ENCODE assay signal across 12 cellular contexts in genomic region chr10:73941300-73941699, GRCh38. TPM values are rescaled to one million over a fixed set of nuclear protein-coding genes. Genes with fewer than 3 reads are reported as not detected.
DNase-seq lines count a peak whose midpoint lies in the region; ATAC-seq and TF ChIP-seq lines count a peak whose summit lies in the region.
"Had no signal": no experiment of that assay in that cellular context is flagged by ENCODE, and none has a peak within 500 bp of the region (broad histone marks: within the 10 kb centered on the region; RNA-seq: fewer than 3 reads in every experiment).

No MANE protein-coding gene starts in this region.

- H3K27me3 Mint-ChIP-seq in central memory CD8-positive, alpha-beta T cell: no peaks in the 10 kb centered on the region
- H3K27me3 Mint-ChIP-seq in natural killer cell treated with Interleukin-12 subunit alpha and Interleukin-12 subunit beta and Interleukin-15 and Interleukin-18, amount 100 ng/mL, for 72 hours: no peaks in the 10 kb centered on the region

- TF ChIP-seq CTCF in heart right ventricle (IDR thresholded peaks at IDR 0.05): no peak
- TF ChIP-seq CTCF in right atrium auricular region (IDR thresholded peaks at IDR 0.05): no peak
- TF ChIP-seq CTCF in uterus (IDR thresholded peaks at IDR 0.05): no peak

- no peaks in the 10 kb centered on the region for H3K36me3 ChIP-seq in heart right ventricle
- H3K36me3 ChIP-seq in right atrium auricular region: no peaks in the 10 kb centered on the region
- no peaks in the 10 kb centered on the region for H3K36me3 ChIP-seq in uterus
- H3K36me3 ChIP-seq: cardiac muscle cell had no signal

- 88 to 99% methylated on average over 2 of the region's 2 CpGs for WGBS in heart right ventricle, 2 donors

- H3K4me3 ChIP-seq in heart right ventricle (peak overlapping the region in 1 of 10 donors; percentile 19), right atrium auricular region (no peak overlapping the region), uterus (no peak overlapping the region)
- H3K4me3 ChIP-seq: cardiac muscle cell, lung had no signal

- H3K27me3 ChIP-seq in heart right ventricle (no peaks in the 10 kb centered on the region), right atrium auricular region (no peaks in the 10 kb centered on the region), uterus (no peaks in the 10 kb centered on the region)
- H3K27me3 ChIP-seq: cardiac muscle cell had no signal

- DNase-seq in heart right ventricle: no peak
- DNase-seq in right atrium auricular region (ENCODE audit: low spot score): no peak
- DNase-seq in central memory CD8-positive, alpha-beta T cell (ENCODE audit: low spot score in 2 of 2): no peak
- DNase-seq in natural killer cell treated with Interleukin-12 subunit alpha and Interleukin-12 subunit beta and Interleukin-15 and Interleukin-18, amount 100 ng/mL, for 72 hours (ENCODE audit: low spot score): no peak
- no peak for DNase-seq in uterus
- DNase-seq in T-helper 1 cell: no peak
- no peak for DNase-seq in HUDEP-2 (lab: John Stamatoyannopoulos, UW; ENCODE audit: unreplicated experiment in 76 of 76)
- DNase-seq: NCI-H2081 treated with DMSO at 0.1 percent for 48 hours had no signal

- TF ChIP-seq POLR2A in uterus (IDR thresholded peaks at IDR 0.05): no peak

- H3K27ac ChIP-seq in heart right ventricle (peak overlapping the region in 9 of 10 donors; percentile 66 to 89 (median 75)), right atrium auricular region (no peak overlapping the region), uterus (peak overlapping the region; percentile 73 to 78)
- H3K27ac ChIP-seq: cardiac muscle cell had no signal

- H3K36me3 Mint-ChIP-seq in central memory CD8-positive, alpha-beta T cell (ENCODE audit: insufficient read depth): no peaks in the 10 kb centered on the region
- no peaks in the 10 kb centered on the region for H3K36me3 Mint-ChIP-seq in natural killer cell treated with Interleukin-12 subunit alpha and Interleukin-12 subunit beta and Interleukin-15 and Interleukin-18, amount 100 ng/mL, for 72 hours

- peaks cover 9% of the 10 kb centered on the region for H3K4me1 Mint-ChIP-seq in central memory CD8-positive, alpha-beta T cell
- peaks cover 6 to 7% of the 10 kb centered on the region in 2 donors for H3K4me1 Mint-ChIP-seq in natural killer cell treated with Interleukin-12 subunit alpha and Interleukin-12 subunit beta and Interleukin-15 and Interleukin-18, amount 100 ng/mL, for 72 hours (ENCODE audit: low read depth in 2 of 2)

- H3K4me1 ChIP-seq in heart right ventricle: peaks cover 13 to 49% (median 36%) of the 10 kb centered on the region in 9 donors
- peaks cover 0 to 30% of the 10 kb centered on the region in 2 donors for H3K4me1 ChIP-seq in right atrium auricular region
- peaks cover 0 to 5% of the 10 kb centered on the region in 2 donors for H3K4me1 ChIP-seq in uterus

- peak overlapping the region; percentile 45 for H3K4me3 Mint-ChIP-seq in central memory CD8-positive, alpha-beta T cell
- H3K4me3 Mint-ChIP-seq in natural killer cell treated with Interleukin-12 subunit alpha and Interleukin-12 subunit beta and Interleukin-15 and Interleukin-18, amount 100 ng/mL, for 72 hours: peak overlapping the region; percentile 64
- H3K4me3 Mint-ChIP-seq: activated T-helper 1 cell treated with anti-CD3 and anti-CD28 coated beads, Interleukin-12 subunit alpha, Interleukin-12 subunit beta, Interleukin-2, Interleukin-4 antibody, amounts not matched to agents 30 ng/mL and 10 ng/mL and 1 ng/mL, durations not matched to agents 14 hours and 24 hours and 36 hours had no signal

- H3K9me3 ChIP-seq in heart right ventricle (no peaks in the 10 kb centered on the region), right atrium auricular region (no peaks in the 10 kb centered on the region), uterus (no peaks in the 10 kb centered on the region)

- no peak for ATAC-seq in heart right ventricle
- ATAC-seq in central memory CD8-positive, alpha-beta T cell (replicated peaks; ENCODE audit: extremely low read depth, poor library complexity, severe bottlenecking): no peak
- ATAC-seq in natural killer cell treated with Interleukin-12 subunit alpha and Interleukin-12 subunit beta and Interleukin-15 and Interleukin-18, amount 100 ng/mL, for 72 hours: no peak
- ATAC-seq in HG03108 (IDR thresholded peaks at IDR 0.05; ENCODE audit: unreplicated experiment): no peak

- intact Hi-C loops in heart right ventricle (cut with DNase I): loop anchor here in 6 of 10 donors (1.0 to 5.0 kb wide), 4 partner anchors 34 to 55 kb away; no protein-coding TSS in a partner anchor
- intact Hi-C loops in uterus (cut with DNase I; ENCODE audit: low total_unique reads): loop anchor here (2.0 kb wide), 1 partner anchor 54 kb away; no protein-coding TSS in a partner anchor

- H3K9me3 Mint-ChIP-seq in central memory CD8-positive, alpha-beta T cell: no peaks in the 10 kb centered on the region
- no peaks in the 10 kb centered on the region for H3K9me3 Mint-ChIP-seq in natural killer cell treated with Interleukin-12 subunit alpha and Interleukin-12 subunit beta and Interleukin-15 and Interleukin-18, amount 100 ng/mL, for 72 hours
- H3K9me3 Mint-ChIP-seq: activated T-helper 1 cell treated with anti-CD3 and anti-CD28 coated beads, Interleukin-12 subunit alpha, Interleukin-12 subunit beta, Interleukin-2, Interleukin-4 antibody, amounts not matched to agents 30 ng/mL and 10 ng/mL and 1 ng/mL, durations not matched to agents 14 hours and 24 hours and 36 hours had no signal

- H3K27ac Mint-ChIP-seq in central memory CD8-positive, alpha-beta T cell (ENCODE audit: low read depth): peak overlapping the region; percentile 79
- peak overlapping the region; percentile 27 to 89 for H3K27ac Mint-ChIP-seq in natural killer cell treated with Interleukin-12 subunit alpha and Interleukin-12 subunit beta and Interleukin-15 and Interleukin-18, amount 100 ng/mL, for 72 hours
- H3K27ac Mint-ChIP-seq: activated T-helper 1 cell treated with anti-CD3 and anti-CD28 coated beads, Interleukin-12 subunit alpha, Interleukin-12 subunit beta, Interleukin-2, Interleukin-4 antibody, amounts not matched to agents 30 ng/mL and 10 ng/mL and 1 ng/mL, durations not matched to agents 14 hours and 24 hours and 36 hours had no signal

RNA-seq across cellular contexts. Expression of gene PLAU, which starts 30.4 kb away (rescaled TPM):
- total RNA-seq in heart right ventricle (10 to 100 TPM in 2 of 10 donors, 1 to 10 TPM in 8; 4.4 to 44.3 (median 9.1) TPM), right atrium auricular region (1 to 10 TPM; 3.9 to 4.6 TPM), uterus (10 to 100 TPM in 2 of 4 donors, 1 to 10 TPM in 2; 1.8 to 15.3 (median 9.0) TPM)
- polyA plus RNA-seq in heart right ventricle: 10 to 100 TPM in 1 of 2 donors, 1 to 10 TPM in 1; 5.6 to 10.4 TPM
- not detected for total RNA-seq in natural killer cell treated with Interleukin-12 subunit alpha and Interleukin-12 subunit beta and Interleukin-15 and Interleukin-18, amount 100 ng/mL, for 72 hours

RNA-seq across cellular contexts. Expression of gene VCL, which starts 56.6 kb away (rescaled TPM):
- 100 to 1,000 TPM; 210 to 369 (median 251) TPM for total RNA-seq in heart right ventricle
- 100 to 1,000 TPM; 117 to 190 TPM for polyA plus RNA-seq in heart right ventricle
- total RNA-seq in right atrium auricular region: 100 to 1,000 TPM; 173 to 216 TPM
- total RNA-seq in natural killer cell treated with Interleukin-12 subunit alpha and Interleukin-12 subunit beta and Interleukin-15 and Interleukin-18, amount 100 ng/mL, for 72 hours: 10 to 100 TPM; 42.1 to 51.4 TPM
- total RNA-seq in uterus: 100 to 1,000 TPM in 3 of 4 donors, 10 to 100 TPM in 1; 77.4 to 313 (median 215) TPM

Comparison
In these comparisons a context has a peak if more than half of its experiments do, and no peak if none do; other contexts are left out.
1. H3K27ac ChIP-seq: peak in heart right ventricle (9 of 10) and uterus (2 of 2); none in right atrium auricular region (0 of 2).